Comparison of ENCODE assay signal across 8 cellular contexts in the genomic region with DNA sequence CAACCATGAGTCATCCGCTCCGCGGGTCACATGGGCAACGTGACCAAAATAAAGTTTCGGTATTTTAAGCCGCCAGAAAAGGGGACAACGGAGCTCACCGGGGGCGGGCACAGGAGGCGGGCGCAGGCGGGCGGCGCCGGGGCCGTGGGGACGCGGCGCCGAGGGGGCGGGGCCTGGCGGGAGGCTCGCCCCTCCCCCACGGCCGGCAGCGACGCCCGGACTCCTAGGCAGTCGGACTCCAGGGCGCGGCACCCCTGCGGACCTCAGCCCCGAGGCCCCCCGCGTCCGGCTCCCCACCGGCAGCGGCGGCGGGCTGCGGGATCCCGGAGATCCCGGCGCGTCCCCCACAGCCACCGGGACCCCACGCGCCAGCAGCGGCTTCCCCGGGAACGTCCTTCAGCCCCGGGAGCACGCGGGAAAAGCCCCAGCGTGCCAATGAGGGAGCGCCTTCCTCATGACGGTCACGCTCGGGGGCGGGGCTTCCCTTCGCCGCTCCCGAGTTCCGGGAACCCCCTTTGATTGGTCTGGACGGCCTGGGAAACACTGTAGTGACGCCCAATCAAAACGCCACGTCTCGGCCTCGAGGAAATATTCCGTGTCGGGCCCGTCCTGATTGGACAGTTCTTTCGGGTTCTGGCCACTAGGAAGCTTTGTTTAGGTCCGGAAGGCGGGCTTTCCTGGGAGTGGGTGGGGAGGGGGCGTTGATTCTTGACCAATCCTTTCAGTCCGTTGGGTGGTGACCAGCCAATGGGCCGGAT. TPM values are rescaled to one million over a fixed set of nuclear protein-coding genes. Genes with fewer than 3 reads are reported as not detected.
DNase-seq lines count a peak whose midpoint lies in the region; ATAC-seq and TF ChIP-seq lines count a peak whose summit lies in the region.

No MANE protein-coding gene starts in this region.

- H3K27me3 ChIP-seq in vagina: no peaks in the 10 kb centered on the region

- peak overlapping the region; percentile 99 for H3K27ac ChIP-seq in vagina

- ATAC-seq in GM18511 (IDR thresholded peaks at IDR 0.05; ENCODE audit: unreplicated experiment) (peak; percentile 80), HG03025 (IDR thresholded peaks at IDR 0.05; ENCODE audit: low FRiP score, unreplicated experiment) (peak; percentile 75)

- peak overlapping the region; percentile 71 to 80 for H3K4me3 ChIP-seq in vagina

- H3K9me3 ChIP-seq in vagina: no peaks in the 10 kb centered on the region

- peak in 1 of 2 donors; percentile 92 for TF ChIP-seq POLR2A in vagina (IDR thresholded peaks at IDR 0.05)

- no peaks in the 10 kb centered on the region for H3K36me3 ChIP-seq in vagina

- H3K4me1 ChIP-seq in vagina: peaks cover 42% of the 10 kb centered on the region

- DNase-seq in NCI-H2029 treated with DMSO at 0.1 percent for 48 hours (lab: John Stamatoyannopoulos, UW): peak; percentile 94
- peak; percentile 100 for DNase-seq in T1000 (lab: John Stamatoyannopoulos, UW)
- peak; percentile 100 for DNase-seq in astrocyte of the hippocampus (ENCODE audit: low read depth, low spot score)
- DNase-seq in hepatic stellate cell (ENCODE audit: low spot score): peak; percentile 100
- DNase-seq in putamen (ENCODE audit: low spot score): peak; percentile 100
- DNase-seq in vagina (ENCODE audit: extremely low spot score in 2 of 2): peak; percentile 100

- TF ChIP-seq CTCF in vagina (IDR thresholded peaks at IDR 0.05): no peak

- intact Hi-C loops in vagina (cut with DNase I): no loop called here

RNA-seq across cellular contexts. Expression of a gene that starts 0.5 kb away (rescaled TPM):
- total RNA-seq in vagina: 62.9 TPM

Comparison
In these comparisons a context has a peak if more than half of its experiments do, and no peak if none do; other contexts are left out.
1. Peak in every context shown above with its lines: DNase-seq, ATAC-seq, H3K4me3 ChIP-seq and H3K27ac ChIP-seq.